Comparison of ENCODE assay signal across 28 cellular contexts in genomic region chr5:79692586-79692985, GRCh38. TPM values are rescaled to one million over a fixed set of nuclear protein-coding genes. Genes with fewer than 3 reads are reported as not detected.
DNase-seq lines count a peak whose midpoint lies in the region; ATAC-seq and TF ChIP-seq lines count a peak whose summit lies in the region.
"Had no signal": no experiment of that assay in that cellular context is flagged by ENCODE, and none has a peak within 500 bp of the region (broad histone marks: within the 10 kb centered on the region; RNA-seq: fewer than 3 reads in every experiment).

No MANE protein-coding gene starts in this region.

- no peaks in the 10 kb centered on the region for H3K36me3 ChIP-seq in transverse colon
- H3K36me3 ChIP-seq: ovary, suprapubic skin, WERI-Rb-1 had no signal

- in situ Hi-C loops in transverse colon (cut with MboI; ENCODE audit: low pct_ligation_motif_present in 1 of 4, low pct_unique_long_range_greater_than_20kb in 1 of 4, low sequenced_read_pairs in 3 of 4): no loop called here

- no peak overlapping the region for H3K27ac ChIP-seq in transverse colon
- H3K27ac ChIP-seq: esophagus squamous epithelium, foreskin keratinocyte, GM23248, suprapubic skin, WERI-Rb-1 had no signal

- intact Hi-C loops in transverse colon (cut with DNase I; ENCODE audit: low total_unique reads): loop anchor here (10.0 kb wide), 1 partner anchor 162 kb away; no protein-coding TSS in a partner anchor

- no peak overlapping the region for H3K4me3 ChIP-seq in transverse colon
- H3K4me3 ChIP-seq: esophagus squamous epithelium, GM23248, ovary, suprapubic skin had no signal

- no peaks in the 10 kb centered on the region for H3K27me3 ChIP-seq in transverse colon
- H3K27me3 ChIP-seq: esophagus squamous epithelium, foreskin keratinocyte, ovary, suprapubic skin had no signal

- no peak for TF ChIP-seq CTCF in transverse colon (IDR thresholded peaks at IDR 0.05)

- TF ChIP-seq EP300 in transverse colon (IDR thresholded peaks at IDR 0.05; ENCODE audit: low read depth): no peak

- H3K4me1 ChIP-seq in transverse colon: peaks cover 0 to 5% (median 0%) of the 10 kb centered on the region in 4 donors
- H3K4me1 ChIP-seq: foreskin keratinocyte had no signal

- no peak for ATAC-seq in GM21529 (IDR thresholded peaks at IDR 0.05; ENCODE audit: unreplicated experiment)
- ATAC-seq: activated T-helper 17 cell treated with anti-CD3 and anti-CD28 coated beads, Interleukin-2, amount 50 U/mL, for 72 hours; CD8-positive, alpha-beta T cell; foreskin keratinocyte; T-cell had no signal

- no peaks in the 10 kb centered on the region for H3K9me3 ChIP-seq in transverse colon
- H3K9me3 ChIP-seq: esophagus squamous epithelium, ovary, suprapubic skin had no signal

- peak; percentile 33 for DNase-seq in NCI-H748 (lab: John Stamatoyannopoulos, UW; ENCODE audit: unreplicated experiment)
- no peak for DNase-seq in NCI-H748 treated with DMSO at 0.1 percent for 48 hours (lab: John Stamatoyannopoulos, UW)
- DNase-seq in DMS53 (lab: John Stamatoyannopoulos, UW): peak; percentile 89
- DNase-seq in NCI-H2196 treated with DMSO at 0.1 percent for 48 hours (lab: John Stamatoyannopoulos, UW; ENCODE audit: unreplicated experiment): peak; percentile 2
- peak; percentile 71 for DNase-seq in renal cortical epithelial cell (ENCODE audit: low read depth)
- DNase-seq in transverse colon: no peak
- DNase-seq: activated CD4-positive, alpha-beta T cell treated with anti-CD3 and anti-CD28 coated beads for 48 hours; activated naive CD4-positive, alpha-beta T cell treated with anti-CD3 and anti-CD28 coated beads, Interleukin-2, amount 50 U/mL, for 16 hours; amniotic stem cell; CD8-positive, alpha-beta T cell; DND-41; esophagus squamous epithelium; foreskin keratinocyte; GF-D8; GM23248; Kasumi-1; MV-4-11; NCI-H1436 treated with DMSO at 0.1 percent for 48 hours; NCI-H345; ovary; RPMI8226; stimulated activated CD4-positive, alpha-beta T cell treated with anti-CD3 and anti-CD28 coated beads, Interleukin-1b, Interleukin-23, amount 100 ng/mL, for 48 hours; stimulated activated naive CD4-positive, alpha-beta T cell treated with Interleukin-2 at 50 U/mL for 16 hours; T-cell; WERI-Rb-1 had no signal

- WGBS in transverse colon (ENCODE audit: low coverage in 1 of 2), 2 donors: 92 to 95% methylated on average over 1 of the region's 1 CpG

- TF ChIP-seq POLR2A in transverse colon (IDR thresholded peaks at IDR 0.05): no peak

RNA-seq across cellular contexts. Expression of gene CMYA5, which starts 3.0 kb away (rescaled TPM):
- total RNA-seq in renal cortical epithelial cell (2.8 TPM in 1 of 2 replicates, not detected in the other), transverse colon (1 to 10 TPM in 3 of 4 donors, under 1 TPM in 1; 0.37 to 6.0 (median 3.2) TPM)

Comparison
In these comparisons a context has a peak if more than half of its experiments do, and no peak if none do; other contexts are left out.
1. DNase-seq: peak in NCI-H748 (single experiment), DMS53 (single experiment), NCI-H2196 treated with DMSO at 0.1 percent for 48 hours (single experiment) and renal cortical epithelial cell (single experiment); none in NCI-H748 treated with DMSO at 0.1 percent for 48 hours (single experiment) and transverse colon (single experiment).